In genomic region chr14:87305345-87305744, GRCh38 we compare ENCODE assay signal across 23 cellular contexts.
"Had no signal": no experiment of that assay in that cellular context is flagged by ENCODE, and none has a peak within 500 bp of the region (broad histone marks: within the 10 kb centered on the region; RNA-seq: fewer than 3 reads in every experiment).

No MANE protein-coding gene starts in this region.

- H3K4me3 ChIP-seq: colonic mucosa, coronary artery, dorsolateral prefrontal cortex, esophagus muscularis mucosa, esophagus squamous epithelium, gastrocnemius medialis, gastroesophageal sphincter, heart left ventricle had no signal

- H3K36me3 ChIP-seq: colonic mucosa, esophagus muscularis mucosa, esophagus squamous epithelium, gastrocnemius medialis, gastroesophageal sphincter, heart left ventricle had no signal

- H3K4me1 ChIP-seq: colonic mucosa, esophagus muscularis mucosa, esophagus squamous epithelium, gastrocnemius medialis, gastroesophageal sphincter, heart left ventricle had no signal

- H3K9me3 ChIP-seq: colonic mucosa, esophagus muscularis mucosa, esophagus squamous epithelium, gastrocnemius medialis, gastroesophageal sphincter had no signal

- H3K27ac ChIP-seq: colonic mucosa, coronary artery, epithelial cell of prostate, esophagus muscularis mucosa, esophagus squamous epithelium, foreskin keratinocyte, gastrocnemius medialis, gastroesophageal sphincter, heart left ventricle had no signal

- H3K27me3 ChIP-seq: colonic mucosa, dorsolateral prefrontal cortex, esophagus muscularis mucosa, esophagus squamous epithelium, foreskin keratinocyte, gastrocnemius medialis, gastroesophageal sphincter, heart left ventricle had no signal

- ATAC-seq: effector memory CD8-positive, alpha-beta T cell; esophagus mucosa; foreskin keratinocyte; gastrocnemius medialis; gastroesophageal sphincter; heart left ventricle had no signal

- DNase-seq: colonic mucosa; cortex of kidney; dermis blood vessel endothelial cell; effector CD4-positive, alpha-beta T cell; effector CD8-positive, alpha-beta T cell; effector memory CD4-positive, alpha-beta T cell; effector memory CD8-positive, alpha-beta T cell; endodermal cell; erythroblast; esophagus squamous epithelium; foreskin fibroblast; foreskin keratinocyte; foreskin melanocyte; gastrocnemius medialis; glutamatergic neuron; head of caudate nucleus; heart left ventricle had no signal
